ENCODE assay signal across 8 cellular contexts in genomic region chr2:71454221-71455010, GRCh38. TPM values are rescaled to one million over a fixed set of nuclear protein-coding genes. Genes with fewer than 3 reads are reported as not detected.
DNase-seq lines count a peak whose midpoint lies in the region; ATAC-seq and TF ChIP-seq lines count a peak whose summit lies in the region.

No MANE protein-coding gene starts in this region.

- no peak for TF ChIP-seq CTCF in CD8-positive, alpha-beta T cell (IDR thresholded peaks at IDR 0.05)
- TF ChIP-seq CTCF in osteocyte (IDR thresholded peaks at IDR 0.05) = no peak

- intact Hi-C loops in CD8-positive, alpha-beta T cell (cut with DNase I, micrococcal nuclease) = no loop called here
- intact Hi-C loops in left ventricle myocardium superior (cut with micrococcal nuclease) = no loop called here

- H3K4me1 Mint-ChIP-seq in CD8-positive, alpha-beta T cell (ENCODE audit: low read depth) = peaks cover 26% of the 10 kb centered on the region
- peaks cover 17% of the 10 kb centered on the region for H3K4me1 Mint-ChIP-seq in T-helper 17 cell
- H3K4me1 Mint-ChIP-seq in osteocyte (ENCODE audit: unreplicated experiment) = peaks cover 72% of the 10 kb centered on the region

- no peak for DNase-seq in CD8-positive, alpha-beta T cell
- DNase-seq in T-helper 17 cell = no peak
- peak; percentile 85 for DNase-seq in left ventricle myocardium superior
- DNase-seq in osteocyte (ENCODE audit: extremely low spot score, unreplicated experiment) = no peak
- no peak for DNase-seq in DMS153 treated with DMSO at 0.1 percent for 48 hours (lab: John Stamatoyannopoulos, UW; ENCODE audit: unreplicated experiment)
- no peak for DNase-seq in dedifferentiated amniotic fluid mesenchymal stem cell (ENCODE audit: extremely low spot score)
- no peak for DNase-seq in hippocampal formation (lab: John Stamatoyannopoulos, UW)

- peaks cover 15% of the 10 kb centered on the region for H3K27me3 ChIP-seq in CD8-positive, alpha-beta T cell (ENCODE audit: insufficient read depth, low read length)

- H3K4me3 ChIP-seq in CD8-positive, alpha-beta T cell (ENCODE audit: low read depth, low read length) = peak overlapping the region; percentile 53

- peaks cover 34% of the 10 kb centered on the region for H3K4me1 ChIP-seq in CD8-positive, alpha-beta T cell (ENCODE audit: insufficient read depth, low read length)

- no peaks in the 10 kb centered on the region for H3K36me3 ChIP-seq in CD8-positive, alpha-beta T cell (ENCODE audit: insufficient read depth, low read length)

- no peak for ATAC-seq in CD8-positive, alpha-beta T cell
- no peak for ATAC-seq in T-helper 17 cell
- peak; percentile 76 for ATAC-seq in left ventricle myocardium superior
- ATAC-seq in HG03159 (IDR thresholded peaks at IDR 0.05; ENCODE audit: unreplicated experiment) = no peak

- peaks cover 36% of the 10 kb centered on the region for H3K27me3 Mint-ChIP-seq in CD8-positive, alpha-beta T cell (ENCODE audit: low read depth)
- H3K27me3 Mint-ChIP-seq in T-helper 17 cell (peaks cover 64% of the 10 kb centered on the region), osteocyte (ENCODE audit: unreplicated experiment) (no peaks in the 10 kb centered on the region)

- peak overlapping the region; percentile 65 for H3K4me3 Mint-ChIP-seq in CD8-positive, alpha-beta T cell
- H3K4me3 Mint-ChIP-seq in T-helper 17 cell = peak overlapping the region; percentile 78
- peak overlapping the region; percentile 72 for H3K4me3 Mint-ChIP-seq in osteocyte (ENCODE audit: unreplicated experiment)

- H3K9me3 Mint-ChIP-seq in CD8-positive, alpha-beta T cell = no peaks in the 10 kb centered on the region
- no peaks in the 10 kb centered on the region for H3K9me3 Mint-ChIP-seq in osteocyte (ENCODE audit: unreplicated experiment)

- CTCF ChIA-PET in CD8-positive, alpha-beta T cell (lab: Charles Lee) = interaction anchor here (1.2 kb wide), 1 partner anchor 9 kb away, joined by 3 read pairs; no protein-coding TSS in a partner anchor

- H3K9me3 ChIP-seq in CD8-positive, alpha-beta T cell (ENCODE audit: low read length) = no peaks in the 10 kb centered on the region
- H3K9me3 ChIP-seq in T-helper 17 cell (ENCODE audit: control insufficient read depth, low read length, poor library complexity, severe bottlenecking) = no peaks in the 10 kb centered on the region

- H3K36me3 Mint-ChIP-seq in CD8-positive, alpha-beta T cell = no peaks in the 10 kb centered on the region
- H3K36me3 Mint-ChIP-seq in T-helper 17 cell (ENCODE audit: low read depth) = peaks cover 9% of the 10 kb centered on the region
- no peaks in the 10 kb centered on the region for H3K36me3 Mint-ChIP-seq in osteocyte (ENCODE audit: unreplicated experiment)

- POLR2A ChIA-PET in CD8-positive, alpha-beta T cell (lab: Charles Lee) = no interaction called here

- no peak overlapping the region for H3K27ac ChIP-seq in CD8-positive, alpha-beta T cell (ENCODE audit: low read depth, low read length)

- H3K27ac Mint-ChIP-seq in CD8-positive, alpha-beta T cell = no peak overlapping the region
- H3K27ac Mint-ChIP-seq in T-helper 17 cell (no peak overlapping the region), osteocyte (ENCODE audit: unreplicated experiment) (peak overlapping the region; percentile 95)

RNA-seq across cellular contexts. Expression of gene DYSF, which starts 1.1 kb away (rescaled TPM):
- 1 to 10 TPM; 4.6 to 6.2 TPM for total RNA-seq in CD8-positive, alpha-beta T cell
- total RNA-seq in T-helper 17 cell = 1 to 10 TPM in 1 of 2 donors, under 1 TPM in 1; 0.34 to 2.8 TPM
- 49.2 TPM for total RNA-seq in left ventricle myocardium superior
- 68.8 and 72.0 TPM in 2 replicates for total RNA-seq in osteocyte
